Comparison of ENCODE assay signal across 16 cellular contexts in genomic region chr2:218877331-218877730, GRCh38. TPM values are rescaled to one million over a fixed set of nuclear protein-coding genes. Genes with fewer than 3 reads are reported as not detected.
DNase-seq lines count a peak whose midpoint lies in the region; ATAC-seq and TF ChIP-seq lines count a peak whose summit lies in the region.
"Had no signal": no experiment of that assay in that cellular context is flagged by ENCODE, and none has a peak within 500 bp of the region (broad histone marks: within the 10 kb centered on the region; RNA-seq: fewer than 3 reads in every experiment).

No MANE protein-coding gene starts in this region.

- no peaks in the 10 kb centered on the region for H3F3A ChIP-seq in Loucy (ENCODE audit: low read depth)
- H3F3A ChIP-seq in SU-DHL-6 (ENCODE audit: insufficient read depth): peaks cover 28% of the 10 kb centered on the region

- no peak overlapping the region for H2BK12ac ChIP-seq in trophoblast cell (ENCODE audit: low read length)

- no peak overlapping the region for H3K14ac ChIP-seq in trophoblast cell (ENCODE audit: low read length)

- H4K8ac ChIP-seq in trophoblast cell (ENCODE audit: low read depth, low read length): no peak overlapping the region

- H3K27ac ChIP-seq in DND-41 (ENCODE audit: low read length) (no peak overlapping the region), SU-DHL-6 (ENCODE audit: low read depth, low read length) (peak overlapping the region; percentile 98), trophoblast cell (ENCODE audit: low read depth, low read length) (no peak overlapping the region)
- H3K27ac ChIP-seq: coronary artery, heart left ventricle, neutrophil had no signal

- H3K23ac ChIP-seq in trophoblast cell (ENCODE audit: low read length): no peak overlapping the region

- no peak overlapping the region for H3K4ac ChIP-seq in trophoblast cell (ENCODE audit: low read depth, low read length)

- H3K27me3 ChIP-seq in DND-41 (ENCODE audit: insufficient read depth, low read length, poor library complexity): peaks cover 6% of the 10 kb centered on the region
- no peaks in the 10 kb centered on the region for H3K27me3 ChIP-seq in Loucy (ENCODE audit: insufficient read depth, low read length, poor library complexity, severe bottlenecking)
- no peaks in the 10 kb centered on the region for H3K27me3 ChIP-seq in SU-DHL-6 (ENCODE audit: low read length)
- H3K27me3 ChIP-seq in trophoblast cell (ENCODE audit: insufficient read depth, low read length): peaks cover 31% of the 10 kb centered on the region

- DNase-seq in DND-41: peak; percentile 68
- DNase-seq in trophoblast cell: no peak
- DNase-seq in activated CD8-positive, alpha-beta memory T cell treated with anti-CD3 and anti-CD28 coated beads for 24 hours: no peak
- DNase-seq in NCI-H526 treated with DMSO at 0.1 percent for 48 hours (lab: John Stamatoyannopoulos, UW): no peak
- DNase-seq in ACHN: no peak
- DNase-seq: GF-D8, SIG-M5 had no signal

- peak overlapping the region; percentile 18 for H2AK5ac ChIP-seq in trophoblast cell (ENCODE audit: low read length)

- in situ Hi-C loops in ACHN (cut with HindIII; ENCODE audit: low pct_ligation_motif_present, low pct_unique_long_range_greater_than_20kb, low sequenced_read_pairs): no loop called here

- TF ChIP-seq CTCF in DND-41 (IDR thresholded peaks at IDR 0.05; ENCODE audit: borderline replicate concordance, extremely low read depth, low read length, poor library complexity, severe bottlenecking) (peak; percentile 32), Loucy (conservative IDR thresholded peaks at IDR 0.05; ENCODE audit: low read length) (no peak), SU-DHL-6 (IDR thresholded peaks at IDR 0.05; ENCODE audit: insufficient read depth, low read length, poor library complexity, severe bottlenecking) (no peak)

- peak overlapping the region; percentile 4 for H4K91ac ChIP-seq in trophoblast cell (ENCODE audit: low read depth, low read length)

- ATAC-seq in DND-41 (ENCODE audit: insufficient read depth, low read depth) (peak; percentile 78), GM21737 (IDR thresholded peaks at IDR 0.05; ENCODE audit: unreplicated experiment) (no peak)
- ATAC-seq: effector memory CD8-positive, alpha-beta T cell; stimulated activated naive CD8-positive, alpha-beta T cell treated with anti-CD3 and anti-CD28 coated beads, Interleukin-15, Interleukin-2, amounts not matched to agents 100 U/mL and 50 U/mL, for 24 hours had no signal

- H3K9me2 ChIP-seq in Loucy (replicated peaks; ENCODE audit: low read depth, low read length) (no peaks in the 10 kb centered on the region), SU-DHL-6 (replicated peaks; ENCODE audit: insufficient read depth, low read length) (no peaks in the 10 kb centered on the region)

- H2BK120ac ChIP-seq in trophoblast cell (ENCODE audit: insufficient read depth, low read length, poor library complexity): no peak overlapping the region

- no peaks in the 10 kb centered on the region for H3K79me2 ChIP-seq in DND-41 (ENCODE audit: insufficient read depth, low read length)
- no peaks in the 10 kb centered on the region for H3K79me2 ChIP-seq in Loucy (ENCODE audit: insufficient read depth, low read length)
- peaks cover 16% of the 10 kb centered on the region; the same call in 1 of the 2 replicates for H3K79me2 ChIP-seq in SU-DHL-6 (ENCODE audit: insufficient read depth, low read length)
- H3K79me2 ChIP-seq in trophoblast cell (ENCODE audit: control insufficient read depth, insufficient read depth, low read length, poor library complexity): no peaks in the 10 kb centered on the region

- H3K79me1 ChIP-seq in trophoblast cell (ENCODE audit: low read length): no peaks in the 10 kb centered on the region

- no peak overlapping the region for H4K12ac ChIP-seq in trophoblast cell (ENCODE audit: low read depth, low read length)

- H3K9me3 ChIP-seq in DND-41 (ENCODE audit: insufficient read depth, low read length, severe bottlenecking): no peaks in the 10 kb centered on the region
- H3K9me3 ChIP-seq in Loucy (ENCODE audit: insufficient read depth, low read depth, low read length): no peaks in the 10 kb centered on the region
- no peaks in the 10 kb centered on the region for H3K9me3 ChIP-seq in SU-DHL-6 (ENCODE audit: insufficient read depth, low read length)
- peaks cover 9% of the 10 kb centered on the region for H3K9me3 ChIP-seq in trophoblast cell (ENCODE audit: insufficient read depth, low read depth, low read length)
- H3K9me3 ChIP-seq: heart left ventricle, neutrophil had no signal

- no peak overlapping the region for H2BK5ac ChIP-seq in trophoblast cell (ENCODE audit: low read depth, low read length, poor library complexity)

- WGBS in trophoblast cell (ENCODE audit: extremely low coverage, insufficient coverage, insufficient read length): no CpG with 5 or more reads among the region's 6 CpGs

- peaks cover 13% of the 10 kb centered on the region for H4K20me1 ChIP-seq in DND-41 (ENCODE audit: insufficient read depth, low read length)
- H4K20me1 ChIP-seq in Loucy (ENCODE audit: insufficient read depth, low read length, poor library complexity, severe bottlenecking): no peaks in the 10 kb centered on the region
- no peaks in the 10 kb centered on the region for H4K20me1 ChIP-seq in SU-DHL-6 (ENCODE audit: low read depth, low read length)

- H3K4me1 ChIP-seq in DND-41 (ENCODE audit: insufficient read depth, low read length) (peaks cover 11% of the 10 kb centered on the region), Loucy (ENCODE audit: insufficient read depth, low read length, poor library complexity, severe bottlenecking) (peaks cover 17% of the 10 kb centered on the region), trophoblast cell (ENCODE audit: control insufficient read depth in 1 of 2, insufficient read depth in 2 of 2, low read length in 2 of 2) (peaks cover 31 to 32% of the 10 kb centered on the region in 2 experiments)

- H2AFZ ChIP-seq in DND-41 (ENCODE audit: low read depth, low read length) (no peak overlapping the region), Loucy (ENCODE audit: low read length) (no peak overlapping the region), SU-DHL-6 (ENCODE audit: low read depth, low read length, severe bottlenecking) (no peak overlapping the region), trophoblast cell (ENCODE audit: insufficient read depth, low read length, poor library complexity) (no peak overlapping the region)

- no peaks in the 10 kb centered on the region for H3K36me3 ChIP-seq in DND-41 (ENCODE audit: insufficient read depth, low read length)
- H3K36me3 ChIP-seq in Loucy (ENCODE audit: insufficient read depth, low read length): no peaks in the 10 kb centered on the region
- no peaks in the 10 kb centered on the region for H3K36me3 ChIP-seq in SU-DHL-6 (ENCODE audit: low read length)
- H3K36me3 ChIP-seq in trophoblast cell (ENCODE audit: control insufficient read depth in 1 of 2, insufficient read depth in 2 of 2, low read length in 2 of 2): peaks cover 12 to 13% of the 10 kb centered on the region in 2 experiments
- H3K36me3 ChIP-seq: heart left ventricle, neutrophil had no signal

- H3K18ac ChIP-seq in trophoblast cell (ENCODE audit: low read length): no peak overlapping the region

- no peak overlapping the region for H3K9ac ChIP-seq in DND-41 (ENCODE audit: low read depth, low read length)
- no peak overlapping the region for H3K9ac ChIP-seq in Loucy (ENCODE audit: low read depth, low read length, poor library complexity, severe bottlenecking)
- peak overlapping the region; percentile 92; the same call in 1 of the 2 replicates for H3K9ac ChIP-seq in SU-DHL-6 (ENCODE audit: low read length)
- no peak overlapping the region for H3K9ac ChIP-seq in trophoblast cell (ENCODE audit: low read length)

- no peak overlapping the region for H3K4me2 ChIP-seq in DND-41 (ENCODE audit: insufficient read depth, low read length)
- peak overlapping the region; percentile 2 for H3K4me2 ChIP-seq in Loucy (ENCODE audit: low read depth, low read length, poor library complexity, severe bottlenecking)
- H3K4me2 ChIP-seq in SU-DHL-6 (ENCODE audit: low read depth, low read length, poor library complexity, severe bottlenecking): peak overlapping the region; percentile 82
- no peak overlapping the region for H3K4me2 ChIP-seq in trophoblast cell (ENCODE audit: low read length)

- H3K4me3 ChIP-seq in DND-41 (ENCODE audit: low read depth in 1 of 2, low read length in 2 of 2): no peak overlapping the region
- H3K4me3 ChIP-seq in Loucy (ENCODE audit: low read length, poor library complexity, severe bottlenecking): no peak overlapping the region
- H3K4me3 ChIP-seq in SU-DHL-6 (ENCODE audit: insufficient read depth, low read length, poor library complexity, severe bottlenecking): no peak overlapping the region
- H3K4me3 ChIP-seq in trophoblast cell (ENCODE audit: low read depth, low read length): no peak overlapping the region
- H3K4me3 ChIP-seq: coronary artery, heart left ventricle had no signal

RNA-seq across cellular contexts. Expression of gene WNT10A, which starts 3.3 kb away (rescaled TPM):
- polyA plus RNA-seq in trophoblast cell (2013): 0.15 and 0.22 TPM in 2 replicates
- polyA plus RNA-seq: aorta had no signal

RNA-seq across cellular contexts. Expression of gene WNT6, which starts 17.7 kb away (rescaled TPM):
- 22.5 and 23.5 TPM in 2 replicates for polyA plus RNA-seq in trophoblast cell (2013)
- polyA plus RNA-seq: aorta had no signal

RNA-seq across cellular contexts. Expression of gene PRKAG3, which starts 45.7 kb away (rescaled TPM):
- not detected in 2 replicates for polyA plus RNA-seq in trophoblast cell (2013)

Comparison
In these comparisons a context has a peak if more than half of its experiments do, and no peak if none do; other contexts are left out.
1. H3K4me2 ChIP-seq: peak in Loucy (single experiment) and SU-DHL-6 (single experiment); none in DND-41 (single experiment) and trophoblast cell (single experiment).